Comparison of ENCODE assay signal across 21 cellular contexts in genomic region chr16:62853887-62854286, GRCh38.
"Had no signal": no experiment of that assay in that cellular context is flagged by ENCODE, and none has a peak within 500 bp of the region (broad histone marks: within the 10 kb centered on the region; RNA-seq: fewer than 3 reads in every experiment).

No MANE protein-coding gene starts in this region.

- H3K4me3 ChIP-seq: esophagus muscularis mucosa, mucosa of descending colon, thyroid gland had no signal

- H3K4me1 Mint-ChIP-seq: activated B cell treated with CpG ODN at 0.5 μM for 24 hours; activated CD4-positive, alpha-beta memory T cell treated with anti-CD3 and anti-CD28 coated beads, Interleukin-2, amount 10 ng/mL, durations not matched to agents 7 days and 5 days; activated CD8-positive, alpha-beta memory T cell treated with anti-CD3 and anti-CD28 coated beads, Interleukin-2, amount 10 ng/mL, durations not matched to agents 7 days and 5 days; activated naive CD4-positive, alpha-beta T cell treated with anti-CD3 and anti-CD28 coated beads, Interleukin-2, amount 10 ng/mL, durations not matched to agents 7 days and 5 days; activated naive CD8-positive, alpha-beta T cell treated with anti-CD3 and anti-CD28 coated beads, Interleukin-2, amount 50 U/mL, for 24 hours; central memory CD8-positive, alpha-beta T cell; naive B cell had no signal

- ATAC-seq: activated CD8-positive, alpha-beta memory T cell treated with anti-CD3 and anti-CD28 coated beads, Interleukin-2, amount 10 ng/mL, durations not matched to agents 7 days and 5 days; activated naive CD8-positive, alpha-beta T cell treated with anti-CD3 and anti-CD28 coated beads, Interleukin-2, amount 50 U/mL, for 24 hours; mucosa of descending colon had no signal

- DNase-seq: activated B cell treated with CpG ODN at 0.5 μM for 24 hours; activated CD4-positive, alpha-beta memory T cell treated with anti-CD3 and anti-CD28 coated beads, Interleukin-2, amount 10 ng/mL, durations not matched to agents 7 days and 5 days; activated CD4-positive, alpha-beta T cell treated with anti-CD3 and anti-CD28 coated beads for 48 hours; activated CD8-positive, alpha-beta memory T cell treated with anti-CD3 and anti-CD28 coated beads, Interleukin-2, amount 10 ng/mL, durations not matched to agents 7 days and 5 days; activated naive CD4-positive, alpha-beta T cell treated with anti-CD3 and anti-CD28 coated beads, Interleukin-2, amount 10 ng/mL, durations not matched to agents 7 days and 5 days; activated naive CD8-positive, alpha-beta T cell treated with anti-CD3 and anti-CD28 coated beads, Interleukin-2, amount 50 U/mL, for 24 hours; activated T-cell treated with anti-CD3 and anti-CD28 coated beads, Interleukin-2, amount 50 U/mL, for 24 hours; aorta; brain microvascular endothelial cell; cortex of kidney; effector CD4-positive, alpha-beta T cell; mesenchymal stem cell; mucosa of descending colon; naive B cell; stimulated activated CD4-positive, alpha-beta T cell treated with anti-CD3 and anti-CD28 coated beads, Interleukin-2, amount 100 ng/mL, for 24 hours; stimulated activated naive CD4-positive, alpha-beta T cell treated with Interleukin-2 at 50 U/mL for 16 hours; T-helper 9 cell; thyroid gland had no signal

- H3K27ac ChIP-seq: brain microvascular endothelial cell, esophagus muscularis mucosa, thyroid gland had no signal

- H3K4me1 ChIP-seq: esophagus muscularis mucosa, thyroid gland had no signal

- H3K9me3 Mint-ChIP-seq: neural crest cell had no signal

- H3K27me3 ChIP-seq: brain microvascular endothelial cell, esophagus muscularis mucosa, thyroid gland had no signal

- H3K27ac Mint-ChIP-seq: activated B cell treated with CpG ODN at 0.5 μM for 24 hours; activated CD4-positive, alpha-beta memory T cell treated with anti-CD3 and anti-CD28 coated beads, Interleukin-2, amount 10 ng/mL, durations not matched to agents 7 days and 5 days; activated CD8-positive, alpha-beta memory T cell treated with anti-CD3 and anti-CD28 coated beads, Interleukin-2, amount 10 ng/mL, durations not matched to agents 7 days and 5 days; activated naive CD4-positive, alpha-beta T cell treated with anti-CD3 and anti-CD28 coated beads, Interleukin-2, amount 10 ng/mL, durations not matched to agents 7 days and 5 days; activated naive CD8-positive, alpha-beta T cell treated with anti-CD3 and anti-CD28 coated beads, Interleukin-2, amount 50 U/mL, for 24 hours; activated T-cell treated with anti-CD3 and anti-CD28 coated beads, Interleukin-2, amount 50 U/mL, for 24 hours; naive B cell had no signal

- H3K27me3 Mint-ChIP-seq: activated B cell treated with CpG ODN at 0.5 μM for 24 hours; activated CD4-positive, alpha-beta memory T cell treated with anti-CD3 and anti-CD28 coated beads, Interleukin-2, amount 10 ng/mL, durations not matched to agents 7 days and 5 days; activated CD8-positive, alpha-beta memory T cell treated with anti-CD3 and anti-CD28 coated beads, Interleukin-2, amount 10 ng/mL, durations not matched to agents 7 days and 5 days; activated naive CD4-positive, alpha-beta T cell treated with anti-CD3 and anti-CD28 coated beads, Interleukin-2, amount 10 ng/mL, durations not matched to agents 7 days and 5 days; activated naive CD8-positive, alpha-beta T cell treated with anti-CD3 and anti-CD28 coated beads, Interleukin-2, amount 50 U/mL, for 24 hours; activated T-cell treated with anti-CD3 and anti-CD28 coated beads, Interleukin-2, amount 50 U/mL, for 24 hours; central memory CD8-positive, alpha-beta T cell; naive B cell had no signal

- H3K36me3 ChIP-seq: brain microvascular endothelial cell, esophagus muscularis mucosa, thyroid gland had no signal

- H3K4me3 Mint-ChIP-seq: activated B cell treated with CpG ODN at 0.5 μM for 24 hours; activated CD4-positive, alpha-beta memory T cell treated with anti-CD3 and anti-CD28 coated beads, Interleukin-2, amount 10 ng/mL, durations not matched to agents 7 days and 5 days; activated CD8-positive, alpha-beta memory T cell treated with anti-CD3 and anti-CD28 coated beads, Interleukin-2, amount 10 ng/mL, durations not matched to agents 7 days and 5 days; activated naive CD4-positive, alpha-beta T cell treated with anti-CD3 and anti-CD28 coated beads, Interleukin-2, amount 10 ng/mL, durations not matched to agents 7 days and 5 days; activated naive CD8-positive, alpha-beta T cell treated with anti-CD3 and anti-CD28 coated beads, Interleukin-2, amount 50 U/mL, for 24 hours; activated T-cell treated with anti-CD3 and anti-CD28 coated beads, Interleukin-2, amount 50 U/mL, for 24 hours; central memory CD8-positive, alpha-beta T cell; naive B cell; neural crest cell had no signal

- H3K36me3 Mint-ChIP-seq: activated CD8-positive, alpha-beta memory T cell treated with anti-CD3 and anti-CD28 coated beads, Interleukin-2, amount 10 ng/mL, durations not matched to agents 7 days and 5 days; activated naive CD4-positive, alpha-beta T cell treated with anti-CD3 and anti-CD28 coated beads, Interleukin-2, amount 10 ng/mL, durations not matched to agents 7 days and 5 days; naive B cell had no signal
